ENCODE assay signal across 28 cellular contexts in genomic region chr16:3589441-3589921, GRCh38. TPM values are rescaled to one million over a fixed set of nuclear protein-coding genes. Genes with fewer than 3 reads are reported as not detected.
DNase-seq lines count a peak whose midpoint lies in the region; ATAC-seq, FAIRE-seq and TF ChIP-seq lines count a peak whose summit lies in the region.
"Had no signal": no experiment of that assay in that cellular context is flagged by ENCODE, and none has a peak within 500 bp of the region (broad histone marks: within the 10 kb centered on the region; RNA-seq: fewer than 3 reads in every experiment).

No MANE protein-coding gene starts in this region.

- H3K36me3 Mint-ChIP-seq in astrocyte (ENCODE audit: low read depth, unreplicated experiment), result peaks cover 31% of the 10 kb centered on the region

- H2BK15ac ChIP-seq in mesenchymal stem cell (ENCODE audit: low read depth, poor library complexity, severe bottlenecking), result no peak overlapping the region

- no peak overlapping the region for H2BK5ac ChIP-seq in mesenchymal stem cell (ENCODE audit: low read depth, low read length, poor library complexity, severe bottlenecking)

- TF ChIP-seq POLR2A in spleen (IDR thresholded peaks at IDR 0.05), result no peak

- H3K9ac ChIP-seq in astrocyte (ENCODE audit: low read length), result no peak overlapping the region
- no peak overlapping the region for H3K9ac ChIP-seq in mesenchymal stem cell (ENCODE audit: low read length)
- H3K9ac ChIP-seq: neural progenitor cell had no signal

- no peak overlapping the region for H4K8ac ChIP-seq in mesenchymal stem cell (ENCODE audit: low read length)

- H3K27ac ChIP-seq in left ventricle myocardium inferior (replicated peaks) (no peak overlapping the region), astrocyte (ENCODE audit: low read depth, low read length) (no peak overlapping the region), lung (ENCODE audit: low read depth in 1 of 2, low read length in 1 of 2) (no peak overlapping the region), mesenchymal stem cell (ENCODE audit: low read length, poor library complexity, severe bottlenecking) (no peak overlapping the region), spleen (no peak overlapping the region)
- H3K27ac ChIP-seq: A549, brain microvascular endothelial cell, HL-60, neural progenitor cell, Peyer's patch, thyroid gland had no signal

- H4K20me1 ChIP-seq in astrocyte (ENCODE audit: insufficient read depth, low read length), result no peaks in the 10 kb centered on the region

- no peak overlapping the region for H4K91ac ChIP-seq in mesenchymal stem cell (ENCODE audit: low read length)

- H3K4me3 ChIP-seq in left ventricle myocardium inferior (no peak overlapping the region), astrocyte (ENCODE audit: insufficient read depth, low read depth, low read length) (no peak overlapping the region), lung (no peak overlapping the region), mesenchymal stem cell (ENCODE audit: insufficient read depth in 1 of 2, low read depth in 1 of 2, low read length in 2 of 2) (no peak overlapping the region), spleen (no peak overlapping the region)
- H3K4me3 ChIP-seq: A549, neural progenitor cell, Peyer's patch, thyroid gland had no signal

- intact Hi-C loops in left cardiac atrium (cut with DNase I) (no loop called here), left ventricle myocardium inferior (cut with micrococcal nuclease) (no loop called here), spleen (cut with DNase I; ENCODE audit: low total_unique reads) (no loop called here)

- no peak overlapping the region for H3K4ac ChIP-seq in mesenchymal stem cell (ENCODE audit: low read depth in 1 of 2, low read length in 2 of 2)

- no peak overlapping the region for H2AK5ac ChIP-seq in mesenchymal stem cell (ENCODE audit: low read length, severe bottlenecking)

- peak overlapping the region; percentile 50 for H3K4me3 Mint-ChIP-seq in astrocyte (ENCODE audit: unreplicated experiment)
- H3K4me3 Mint-ChIP-seq: activated B cell treated with CpG ODN at 0.5 μM for 24 hours; activated CD4-positive, alpha-beta memory T cell treated with anti-CD3 and anti-CD28 coated beads for 36 hours; activated naive CD8-positive, alpha-beta T cell treated with anti-CD3 and anti-CD28 coated beads, Interleukin-2, amount 50 U/mL, for 24 hours; B cell; neural progenitor cell; T-helper 1 cell treated with Interleukin-12 subunit alpha and Interleukin-12 subunit beta and Interleukin-4 antibody, amounts not matched to agents 30 μg/mL and 1 μg/mL, for 36 hours had no signal

- DNase-seq in left cardiac atrium, result no peak
- no peak for DNase-seq in left ventricle myocardium inferior
- DNase-seq in astrocyte (ENCODE audit: low read depth), result no peak
- no peak for DNase-seq in lung (ENCODE audit: low spot score)
- DNase-seq in mesenchymal stem cell, result no peak
- DNase-seq in RKO (ENCODE audit: low spot score), result no peak
- no peak for DNase-seq in spleen
- DNase-seq: activated B cell treated with CpG ODN at 0.5 μM for 24 hours; activated CD4-positive, alpha-beta memory T cell treated with anti-CD3 and anti-CD28 coated beads for 36 hours; activated effector memory CD4-positive, alpha-beta T cell treated with Interleukin-2 at 50 U/mL for 16 hours; activated naive CD8-positive, alpha-beta T cell treated with anti-CD3 and anti-CD28 coated beads, Interleukin-2, amount 50 U/mL, for 24 hours; brain microvascular endothelial cell; NCI-H1436; NCI-H510A treated with DMSO at 0.1 percent for 48 hours; Peyer's patch; small intestine; stimulated activated CD4-positive, alpha-beta T cell treated with anti-CD3 and anti-CD28 coated beads, Interleukin-2, amount 100 ng/mL, for 48 hours; stimulated activated naive CD4-positive, alpha-beta T cell; thyroid gland had no signal

- H3K4me1 ChIP-seq in left ventricle myocardium inferior (peaks cover 24% of the 10 kb centered on the region), astrocyte (ENCODE audit: insufficient read depth, low read length) (no peaks in the 10 kb centered on the region), lung (ENCODE audit: control insufficient read depth in 2 of 2, insufficient read depth in 2 of 2, low read length in 2 of 2) (peaks cover 0 to 6% of the 10 kb centered on the region in 2 donors), mesenchymal stem cell (ENCODE audit: control insufficient read depth, insufficient read depth, low read depth, low read length) (peaks cover 1% of the 10 kb centered on the region), spleen (peaks cover 0 to 49% (median 16%) of the 10 kb centered on the region in 6 donors)
- H3K4me1 ChIP-seq: A549, neural progenitor cell, Peyer's patch, thyroid gland had no signal

- no peak overlapping the region for H3K18ac ChIP-seq in mesenchymal stem cell (ENCODE audit: low read depth in 1 of 2, low read length in 2 of 2)

- H2BK120ac ChIP-seq in mesenchymal stem cell (ENCODE audit: low read depth, low read length), result no peak overlapping the region

- peaks cover 2% of the 10 kb centered on the region for H3K4me1 Mint-ChIP-seq in astrocyte (ENCODE audit: low read depth, unreplicated experiment)
- H3K4me1 Mint-ChIP-seq: neural progenitor cell had no signal

- no peak for FAIRE-seq in astrocyte (lab: Jason Lieb, UNC)
- FAIRE-seq: A549, small intestine had no signal

- ATAC-seq in left cardiac atrium (peak; percentile 30 to 44), lung (ENCODE audit: insufficient read depth, low FRiP score) (peak; percentile 30), GM19463 (IDR thresholded peaks at IDR 0.05; ENCODE audit: unreplicated experiment) (no peak)
- ATAC-seq: A549; activated naive CD8-positive, alpha-beta T cell treated with anti-CD3 and anti-CD28 coated beads, Interleukin-2, amount 50 U/mL, for 24 hours had no signal

- H3K79me1 ChIP-seq in mesenchymal stem cell (replicated peaks; ENCODE audit: low read length, poor library complexity, severe bottlenecking), result no peaks in the 10 kb centered on the region

- no peak overlapping the region for H3K23ac ChIP-seq in mesenchymal stem cell (ENCODE audit: low read length in 2 of 2)

- no peak overlapping the region for H2AFZ ChIP-seq in astrocyte (ENCODE audit: low read depth, low read length)
- no peak overlapping the region for H2AFZ ChIP-seq in mesenchymal stem cell (ENCODE audit: low read depth, low read length)
- H2AFZ ChIP-seq: neural progenitor cell had no signal

- H3K9me3 Mint-ChIP-seq in astrocyte (ENCODE audit: unreplicated experiment), result no peaks in the 10 kb centered on the region
- H3K9me3 Mint-ChIP-seq: activated B cell treated with CpG ODN at 0.5 μM for 24 hours; activated CD4-positive, alpha-beta memory T cell treated with anti-CD3 and anti-CD28 coated beads for 36 hours; activated naive CD8-positive, alpha-beta T cell treated with anti-CD3 and anti-CD28 coated beads, Interleukin-2, amount 50 U/mL, for 24 hours; neural progenitor cell; T-helper 1 cell treated with Interleukin-12 subunit alpha and Interleukin-12 subunit beta and Interleukin-4 antibody, amounts not matched to agents 30 μg/mL and 1 μg/mL, for 36 hours had no signal

- no peak overlapping the region for H3K4me2 ChIP-seq in astrocyte (ENCODE audit: low read length)
- no peak overlapping the region for H3K4me2 ChIP-seq in mesenchymal stem cell (ENCODE audit: low read length, poor library complexity, severe bottlenecking)
- H3K4me2 ChIP-seq: A549, neural progenitor cell had no signal

- H3K9me3 ChIP-seq in left ventricle myocardium inferior (replicated peaks), result no peaks in the 10 kb centered on the region
- H3K9me3 ChIP-seq in astrocyte (ENCODE audit: insufficient read depth, low read depth, low read length), result no peaks in the 10 kb centered on the region
- H3K9me3 ChIP-seq in lung (ENCODE audit: control insufficient read depth in 2 of 2, insufficient read depth in 1 of 2, low read length in 1 of 2), result no peaks in the 10 kb centered on the region
- no peaks in the 10 kb centered on the region for H3K9me3 ChIP-seq in mesenchymal stem cell (ENCODE audit: control insufficient read depth, low read length)
- no peaks in the 10 kb centered on the region for H3K9me3 ChIP-seq in spleen
- H3K9me3 ChIP-seq: A549, Peyer's patch, thyroid gland had no signal

- H3K27ac Mint-ChIP-seq in astrocyte (ENCODE audit: unreplicated experiment), result no peak overlapping the region
- H3K27ac Mint-ChIP-seq: activated B cell treated with CpG ODN at 0.5 μM for 24 hours; activated CD4-positive, alpha-beta memory T cell treated with anti-CD3 and anti-CD28 coated beads for 36 hours; activated naive CD8-positive, alpha-beta T cell treated with anti-CD3 and anti-CD28 coated beads, Interleukin-2, amount 50 U/mL, for 24 hours; B cell; neural progenitor cell had no signal

- no peak for TF ChIP-seq CTCF in left ventricle myocardium inferior (IDR thresholded peaks at IDR 0.05; ENCODE audit: borderline replicate concordance)
- no peak for TF ChIP-seq CTCF in astrocyte (IDR thresholded peaks at IDR 0.05; ENCODE audit: insufficient read depth, low read depth, low read length)
- TF ChIP-seq CTCF in lung (IDR thresholded peaks at IDR 0.05; ENCODE audit: control extremely low read depth, extremely low read depth), result no peak
- no peak for TF ChIP-seq CTCF in spleen (IDR thresholded peaks at IDR 0.05 in 8 of 11, conservative IDR thresholded peaks at IDR 0.05 in 3 of 11)

- no peaks in the 10 kb centered on the region for H3K27me3 Mint-ChIP-seq in astrocyte (ENCODE audit: low read depth, unreplicated experiment)
- H3K27me3 Mint-ChIP-seq: activated B cell treated with CpG ODN at 0.5 μM for 24 hours; activated CD4-positive, alpha-beta memory T cell treated with anti-CD3 and anti-CD28 coated beads for 36 hours; activated naive CD8-positive, alpha-beta T cell treated with anti-CD3 and anti-CD28 coated beads, Interleukin-2, amount 50 U/mL, for 24 hours; B cell had no signal

- no peak overlapping the region for H3K14ac ChIP-seq in mesenchymal stem cell (ENCODE audit: low read length in 2 of 2)

- WGBS in lung, 2 donors, result 28 to 79% methylated on average over 27 of the region's 27 CpGs
- WGBS in mesenchymal stem cell, result 86% methylated on average over 27 of the region's 27 CpGs
- WGBS in spleen, 5 donors, result 42 to 70% (median 50%) methylated on average over 17 to 27 of the region's 27 CpGs

- H3K27me3 ChIP-seq in left ventricle myocardium inferior (ENCODE audit: low read depth) (no peaks in the 10 kb centered on the region), astrocyte (ENCODE audit: insufficient read depth, low read length) (no peaks in the 10 kb centered on the region), lung (ENCODE audit: control insufficient read depth, insufficient read depth) (no peaks in the 10 kb centered on the region), mesenchymal stem cell (ENCODE audit: control insufficient read depth in 1 of 2, insufficient read depth in 1 of 2, low read length in 2 of 2) (no peaks in the 10 kb centered on the region), spleen (replicated peaks in 1 of 7) (no peaks in the 10 kb centered on the region)
- H3K27me3 ChIP-seq: brain microvascular endothelial cell, neural progenitor cell, Peyer's patch, thyroid gland had no signal

- no peak overlapping the region for H2BK12ac ChIP-seq in mesenchymal stem cell (ENCODE audit: low read length in 2 of 2)

- H3K36me3 ChIP-seq in left ventricle myocardium inferior (peaks cover 12% of the 10 kb centered on the region), astrocyte (ENCODE audit: insufficient read depth, low read length) (no peaks in the 10 kb centered on the region), lung (ENCODE audit: control insufficient read depth in 2 of 2, insufficient read depth in 2 of 2, low read length in 2 of 2) (peaks cover 0 to 12% of the 10 kb centered on the region in 2 donors), mesenchymal stem cell (ENCODE audit: control insufficient read depth in 1 of 2, insufficient read depth in 2 of 2, low read depth in 1 of 2, low read length in 2 of 2) (peaks cover 30 to 60% of the 10 kb centered on the region in 2 experiments), spleen (peaks cover 0 to 76% (median 10%) of the 10 kb centered on the region in 6 donors)
- H3K36me3 ChIP-seq: neural progenitor cell, thyroid gland had no signal

- no peaks in the 10 kb centered on the region for H3K79me2 ChIP-seq in astrocyte (ENCODE audit: insufficient read depth, low read length)

RNA-seq across cellular contexts. Expression of gene NLRC3, which starts 12.3 kb away (rescaled TPM):
- total RNA-seq in left cardiac atrium (1 to 10 TPM in 1 of 2 donors, under 1 TPM in 1; 0.81 to 1.0 TPM), left ventricle myocardium inferior (0.93 TPM), astrocyte (0.17 and 0.23 TPM in 2 replicates), lung (1 to 10 TPM; 3.6 to 4.4 TPM), spleen (10 to 100 TPM; 21.2 to 34.0 (median 27.4) TPM)
- polyA plus RNA-seq in lung (1 to 10 TPM; 1.1 to 1.4 TPM), spleen (10 to 100 TPM in 2 of 3 donors, 1 to 10 TPM in 1; 8.6 to 15.2 (median 14.4) TPM)
- 0.01 TPM for polyA plus RNA-seq in mesenchymal stem cell (2013, experiment 1 of 2)
- polyA plus RNA-seq in mesenchymal stem cell (2013, experiment 2 of 2), result not detected
- total RNA-seq: H4, SK-MEL-5 had no signal
- polyA plus RNA-seq: fibroblast of lung had no signal

RNA-seq across cellular contexts. Expression of gene SLX4, which starts 21.9 kb away (rescaled TPM):
- total RNA-seq in left cardiac atrium, result 1 to 10 TPM; 2.5 to 2.8 TPM
- total RNA-seq in left ventricle myocardium inferior, result 2.5 TPM
- total RNA-seq in astrocyte, result 7.8 and 7.9 TPM in 2 replicates
- total RNA-seq in lung, result 1 to 10 TPM; 4.4 to 7.0 TPM
- 1 to 10 TPM; 2.4 to 2.9 TPM for polyA plus RNA-seq in lung
- 2.8 TPM for polyA plus RNA-seq in mesenchymal stem cell (2013, experiment 1 of 2)
- 2.5 TPM for polyA plus RNA-seq in mesenchymal stem cell (2013, experiment 2 of 2)
- 1 to 10 TPM; 5.9 to 8.8 (median 7.3) TPM for total RNA-seq in spleen
- 1 to 10 TPM; 1.8 to 4.0 (median 2.4) TPM for polyA plus RNA-seq in spleen

Comparison
In these comparisons a context has a peak if more than half of its experiments do, and no peak if none do; other contexts are left out.
1. RNA of gene NLRC3, which starts 12.3 kb away (total RNA-seq): 21.2 to 34.0 TPM in spleen; 3.6 to 4.4 TPM in lung, 0.81 to 1.0 TPM in left cardiac atrium, 0.93 TPM in left ventricle myocardium inferior (single experiment) and 0.17 to 0.23 TPM in astrocyte; every median in the first group is over 4 times any median in the second.